In genomic region chr5:129148-129547, GRCh38 we compare ENCODE assay signal across 28 cellular contexts. TPM values are rescaled to one million over a fixed set of nuclear protein-coding genes. Genes with fewer than 3 reads are reported as not detected.
"Had no signal": no experiment of that assay in that cellular context is flagged by ENCODE, and none has a peak within 500 bp of the region (broad histone marks: within the 10 kb centered on the region; RNA-seq: fewer than 3 reads in every experiment).

No MANE protein-coding gene starts in this region.

- H3K36me3 ChIP-seq: gastrocnemius medialis, pancreas, prostate gland, stomach, thyroid gland, upper lobe of right lung had no signal

- DNase-seq: activated CD4-positive, alpha-beta memory T cell treated with anti-CD3 and anti-CD28 coated beads, Interleukin-2, amount 10 ng/mL, durations not matched to agents 7 days and 5 days; activated CD4-positive, alpha-beta T cell treated with anti-CD3 and anti-CD28 coated beads for 1 hour; activated CD4-positive, alpha-beta T cell treated with anti-CD3 and anti-CD28 coated beads, Interleukin-2, amount 10 ng/mL, durations not matched to agents 7 days and 5 days; activated CD8-positive, alpha-beta memory T cell treated with anti-CD3 and anti-CD28 coated beads, Interleukin-2, amount 50 U/mL, for 48 hours; activated gamma-delta T cell; activated naive CD4-positive, alpha-beta T cell treated with anti-CD3 and anti-CD28 coated beads, Interleukin-2, amount 10 ng/mL, durations not matched to agents 7 days and 5 days; activated T-cell treated with anti-CD3 and anti-CD28 coated beads, Interleukin-2, amount 50 U/mL, for 24 hours; amniotic stem cell; dermis blood vessel endothelial cell; effector CD8-positive, alpha-beta T cell; gastrocnemius medialis; glutamatergic neuron; left ventricle myocardium superior; midbrain; naive thymus-derived CD4-positive, alpha-beta T cell; pancreas; stimulated activated CD4-positive, alpha-beta T cell treated with anti-CD3 and anti-CD28 coated beads, Interleukin-15, amount 100 ng/mL, for 24 hours; stimulated activated CD4-positive, alpha-beta T cell treated with anti-CD3 and anti-CD28 coated beads, Interleukin-2, amount 100 ng/mL, for 24 hours; stimulated activated naive B cell treated with anti-CD40 and anti-IgM and Interleukin-4, amounts not matched to agents 10 μg/mL and 1 μg/mL and 100 μg/mL, for 72 hours; stomach; T-helper 9 cell; thyroid gland; upper lobe of right lung had no signal

- H3K27me3 ChIP-seq: pancreas, thyroid gland, upper lobe of right lung had no signal

- H3K4me1 ChIP-seq: gastrocnemius medialis, pancreas, prostate gland, stomach, upper lobe of right lung had no signal

- H3K36me3 Mint-ChIP-seq: activated naive CD4-positive, alpha-beta T cell treated with anti-CD3 and anti-CD28 coated beads, Interleukin-2, amount 10 ng/mL, durations not matched to agents 7 days and 5 days had no signal

- ATAC-seq: gastrocnemius medialis; left ventricle myocardium superior; naive thymus-derived CD4-positive, alpha-beta T cell; pancreas; stimulated activated naive B cell treated with anti-CD40 and anti-IgM and Interleukin-4, amounts not matched to agents 10 μg/mL and 1 μg/mL and 100 μg/mL, for 72 hours; upper lobe of right lung had no signal

- H3K4me3 ChIP-seq: gastrocnemius medialis, pancreas, prostate gland, stomach, thyroid gland, upper lobe of right lung had no signal

- H3K27ac ChIP-seq: gastrocnemius medialis, pancreas, prostate gland, stomach, thyroid gland, upper lobe of right lung had no signal

- H3K4me3 Mint-ChIP-seq: activated CD4-positive, alpha-beta memory T cell treated with anti-CD3 and anti-CD28 coated beads, Interleukin-2, amount 10 ng/mL, durations not matched to agents 7 days and 5 days; activated CD4-positive, alpha-beta T cell treated with anti-CD3 and anti-CD28 coated beads, Interleukin-2, amount 10 ng/mL, durations not matched to agents 7 days and 5 days; activated naive CD4-positive, alpha-beta T cell treated with anti-CD3 and anti-CD28 coated beads, Interleukin-2, amount 10 ng/mL, durations not matched to agents 7 days and 5 days; activated T-cell treated with anti-CD3 and anti-CD28 coated beads, Interleukin-2, amount 50 U/mL, for 24 hours; central memory CD8-positive, alpha-beta T cell; naive thymus-derived CD4-positive, alpha-beta T cell; stimulated activated naive B cell treated with anti-CD40 and anti-IgM and Interleukin-4, amounts not matched to agents 10 μg/mL and 1 μg/mL and 100 μg/mL, for 72 hours had no signal

- H3K4me1 Mint-ChIP-seq: activated CD4-positive, alpha-beta memory T cell treated with anti-CD3 and anti-CD28 coated beads, Interleukin-2, amount 10 ng/mL, durations not matched to agents 7 days and 5 days; activated CD4-positive, alpha-beta T cell treated with anti-CD3 and anti-CD28 coated beads, Interleukin-2, amount 10 ng/mL, durations not matched to agents 7 days and 5 days; activated naive CD4-positive, alpha-beta T cell treated with anti-CD3 and anti-CD28 coated beads, Interleukin-2, amount 10 ng/mL, durations not matched to agents 7 days and 5 days; central memory CD8-positive, alpha-beta T cell; naive thymus-derived CD4-positive, alpha-beta T cell; stimulated activated naive B cell treated with anti-CD40 and anti-IgM and Interleukin-4, amounts not matched to agents 10 μg/mL and 1 μg/mL and 100 μg/mL, for 72 hours had no signal

- H3K27ac Mint-ChIP-seq: activated CD4-positive, alpha-beta memory T cell treated with anti-CD3 and anti-CD28 coated beads, Interleukin-2, amount 10 ng/mL, durations not matched to agents 7 days and 5 days; activated CD4-positive, alpha-beta T cell treated with anti-CD3 and anti-CD28 coated beads, Interleukin-2, amount 10 ng/mL, durations not matched to agents 7 days and 5 days; activated naive CD4-positive, alpha-beta T cell treated with anti-CD3 and anti-CD28 coated beads, Interleukin-2, amount 10 ng/mL, durations not matched to agents 7 days and 5 days; activated T-cell treated with anti-CD3 and anti-CD28 coated beads, Interleukin-2, amount 50 U/mL, for 24 hours; naive thymus-derived CD4-positive, alpha-beta T cell had no signal

- FAIRE-seq: bronchial epithelial cell, islet of Langerhans, pancreas had no signal

- H3K9me3 ChIP-seq: gastrocnemius medialis, pancreas, thyroid gland had no signal

RNA-seq across cellular contexts. Expression of gene PLEKHG4B, which starts 37.2 kb away (rescaled TPM):
- total RNA-seq: activated CD4-positive, alpha-beta memory T cell treated with anti-CD3 and anti-CD28 coated beads, Interleukin-2, amount 10 ng/mL, durations not matched to agents 7 days and 5 days; bronchial epithelial cell; dermis blood vessel endothelial cell; gastrocnemius medialis; left ventricle myocardium superior; T-helper 1 cell treated with Interleukin-12 subunit alpha and Interleukin-12 subunit beta and Interleukin-4 antibody, amounts not matched to agents 30 ng/mL and 1 ng/mL, for 36 hours had no signal
- polyA plus RNA-seq: naive thymus-derived CD4-positive, alpha-beta T cell had no signal
